In the genomic region with DNA sequence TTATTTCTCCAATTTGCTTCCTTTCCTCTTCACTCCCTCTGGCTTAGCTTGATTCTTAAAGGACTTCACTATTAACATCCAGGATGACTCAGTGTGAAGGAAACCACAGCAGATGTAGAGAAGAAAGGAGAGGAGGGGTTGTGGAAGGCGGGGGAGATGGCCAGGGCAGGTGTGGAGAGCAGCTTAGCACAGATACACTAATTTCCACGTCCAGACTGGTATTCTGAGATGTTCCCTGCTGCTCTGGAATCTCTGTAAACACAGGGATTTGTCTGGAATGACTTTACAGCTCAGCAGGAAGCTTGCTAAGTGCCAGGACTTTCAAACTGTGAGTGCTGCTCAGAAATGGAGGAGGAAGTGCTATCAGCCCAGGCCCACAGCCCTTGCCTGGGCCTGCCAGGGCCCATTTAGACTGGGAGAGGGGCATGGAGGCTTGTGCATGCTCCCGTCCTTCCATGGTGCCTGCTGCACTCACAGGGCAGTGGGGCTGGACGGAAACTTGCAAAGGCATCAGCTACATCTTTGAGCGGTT, we compare ENCODE assay signal across 8 cellular contexts.
DNase-seq lines count a peak whose midpoint lies in the region; ATAC-seq and TF ChIP-seq lines count a peak whose summit lies in the region.
"Had no signal": no experiment of that assay in that cellular context is flagged by ENCODE, and none has a peak within 500 bp of the region (broad histone marks: within the 10 kb centered on the region; RNA-seq: fewer than 3 reads in every experiment).

No MANE protein-coding gene starts in this region.

- H2AFZ ChIP-seq in H9 (ENCODE audit: low read length), result no peak overlapping the region

- DNase-seq in H9, result peak; percentile 88
- DNase-seq in NCI-H226, result peak; percentile 79
- DNase-seq in epidermal melanocyte (ENCODE audit: insufficient read length, low spot score), result peak; percentile 16
- peak; percentile 2 for DNase-seq in putamen (ENCODE audit: low spot score)
- no peak for DNase-seq in activated T-helper 1 cell treated with anti-CD3 and anti-CD28 coated beads, Interleukin-12 subunit alpha, Interleukin-12 subunit beta, Interleukin-2, Interleukin-4 antibody, amounts not matched to agents 30 ng/mL and 10 ng/mL and 1 ng/mL, durations not matched to agents 14 hours and 24 hours and 36 hours (ENCODE audit: low spot score)
- DNase-seq in aorta, result no peak

- peak overlapping the region; percentile 91 for H3K27ac ChIP-seq in H9 (ENCODE audit: insufficient read length, low read depth, low read length)
- no peak overlapping the region for H3K27ac ChIP-seq in aorta (ENCODE audit: low read depth in 1 of 2, low read length in 2 of 2)

- H3K4me1 ChIP-seq in H9 (ENCODE audit: insufficient read depth, low read length) (peaks cover 2% of the 10 kb centered on the region; the same call in 1 of the 2 replicates), aorta (ENCODE audit: control insufficient read depth in 1 of 2, insufficient read depth in 2 of 2, low read length in 2 of 2) (no peaks in the 10 kb centered on the region)

- H3K9me3 ChIP-seq in H9 (ENCODE audit: control insufficient read depth, low read depth, low read length) (no peaks in the 10 kb centered on the region), aorta (ENCODE audit: control insufficient read depth, low read length) (no peaks in the 10 kb centered on the region)

- H4K20me1 ChIP-seq in H9 (ENCODE audit: control insufficient read depth, insufficient read depth, insufficient read length), result no peaks in the 10 kb centered on the region

- no peak for TF ChIP-seq CTCF in H9 (conservative IDR thresholded peaks at IDR 0.05)

- no peak overlapping the region for H3K9ac ChIP-seq in H9 (ENCODE audit: extremely low read depth, insufficient read length, low read length)

- peaks cover 38 to 39% of the 10 kb centered on the region in 2 experiments for H3K4me1 Mint-ChIP-seq in H9
- no peaks in the 10 kb centered on the region for H3K4me1 Mint-ChIP-seq in activated T-helper 1 cell treated with anti-CD3 and anti-CD28 coated beads, Interleukin-12 subunit alpha, Interleukin-12 subunit beta, Interleukin-2, Interleukin-4 antibody, amounts not matched to agents 30 ng/mL and 10 ng/mL and 1 ng/mL, durations not matched to agents 14 hours and 24 hours and 36 hours (ENCODE audit: low read depth)

- intact Hi-C loops in activated T-helper 1 cell treated with anti-CD3 and anti-CD28 coated beads, Interleukin-12 subunit alpha, Interleukin-12 subunit beta, Interleukin-2, Interleukin-4 antibody, amounts not matched to agents 30 ng/mL and 10 ng/mL and 1 ng/mL, durations not matched to agents 14 hours and 24 hours and 36 hours (cut with micrococcal nuclease), result no loop called here
- intact Hi-C loops in aorta (cut with DNase I), result no loop called here

- H4K8ac ChIP-seq in H9 (replicated peaks; ENCODE audit: insufficient read length, low read depth, low read length), result no peak overlapping the region

- no peaks in the 10 kb centered on the region for H3K79me2 ChIP-seq in H9 (ENCODE audit: insufficient read depth, low read length)

- no peak overlapping the region for H3K56ac ChIP-seq in H9 (ENCODE audit: insufficient read length, low read depth, low read length)

- no peak overlapping the region for H3K4me2 ChIP-seq in H9 (ENCODE audit: insufficient read depth, insufficient read length, low read length)

- peak overlapping the region; percentile 5 to 51; a peak in 4 of 5 replicates for H3K4me3 Mint-ChIP-seq in H9
- H3K4me3 Mint-ChIP-seq in activated T-helper 1 cell treated with anti-CD3 and anti-CD28 coated beads, Interleukin-12 subunit alpha, Interleukin-12 subunit beta, Interleukin-2, Interleukin-4 antibody, amounts not matched to agents 30 ng/mL and 10 ng/mL and 1 ng/mL, durations not matched to agents 14 hours and 24 hours and 36 hours, result no peak overlapping the region
- H3K4me3 Mint-ChIP-seq: stimulated activated naive CD8-positive, alpha-beta T cell treated with anti-CD3 and anti-CD28 coated beads, Interleukin-15, Interleukin-2, amounts not matched to agents 100 ng/mL and 50 ng/mL, for 24 hours had no signal

- WGBS in H9 (ENCODE audit: extremely low coverage, insufficient read length, low lambda C conversion rate), result no CpG with 5 or more reads among the region's 5 CpGs
- 53 to 59% methylated on average over 4 to 5 of the region's 5 CpGs for WGBS in aorta, 2 donors

- no peak overlapping the region for H2BK20ac ChIP-seq in H9 (ENCODE audit: low read depth, low read length, poor library complexity, severe bottlenecking)

- no peak overlapping the region for H2BK12ac ChIP-seq in H9 (ENCODE audit: insufficient read length, low read depth, low read length)

- H4K91ac ChIP-seq in H9 (ENCODE audit: insufficient read length, low read depth, low read length), result no peak overlapping the region

- H3K27ac Mint-ChIP-seq in H9, result peak overlapping the region; percentile 93 to 99 (median 97)
- H3K27ac Mint-ChIP-seq in activated T-helper 1 cell treated with anti-CD3 and anti-CD28 coated beads, Interleukin-12 subunit alpha, Interleukin-12 subunit beta, Interleukin-2, Interleukin-4 antibody, amounts not matched to agents 30 ng/mL and 10 ng/mL and 1 ng/mL, durations not matched to agents 14 hours and 24 hours and 36 hours, result no peak overlapping the region
- H3K27ac Mint-ChIP-seq: stimulated activated naive CD8-positive, alpha-beta T cell treated with anti-CD3 and anti-CD28 coated beads, Interleukin-15, Interleukin-2, amounts not matched to agents 100 ng/mL and 50 ng/mL, for 24 hours had no signal

- H3K9me3 Mint-ChIP-seq in H9, result peaks cover 0 to 11% of the 10 kb centered on the region in 2 experiments; a peak in 3 of 5 replicates
- no peaks in the 10 kb centered on the region for H3K9me3 Mint-ChIP-seq in activated T-helper 1 cell treated with anti-CD3 and anti-CD28 coated beads, Interleukin-12 subunit alpha, Interleukin-12 subunit beta, Interleukin-2, Interleukin-4 antibody, amounts not matched to agents 30 ng/mL and 10 ng/mL and 1 ng/mL, durations not matched to agents 14 hours and 24 hours and 36 hours

- H2BK120ac ChIP-seq in H9 (ENCODE audit: low read depth, low read length, poor library complexity, severe bottlenecking), result no peak overlapping the region

- H3K4me3 ChIP-seq in aorta (ENCODE audit: low read length in 2 of 2), result no peak overlapping the region

- no peak overlapping the region for H2BK5ac ChIP-seq in H9 (ENCODE audit: insufficient read length, low read length)

- no peak overlapping the region for H3K18ac ChIP-seq in H9 (ENCODE audit: insufficient read length, low read depth, low read length)

- H3T11ph ChIP-seq in H9 (ENCODE audit: low read length), result no peak overlapping the region

- peaks cover 10 to 13% (median 11%) of the 10 kb centered on the region in 3 experiments for H3K36me3 Mint-ChIP-seq in H9 (ENCODE audit: insufficient read depth in 1 of 3, low read depth in 3 of 3)
- H3K36me3 Mint-ChIP-seq in activated T-helper 1 cell treated with anti-CD3 and anti-CD28 coated beads, Interleukin-12 subunit alpha, Interleukin-12 subunit beta, Interleukin-2, Interleukin-4 antibody, amounts not matched to agents 30 ng/mL and 10 ng/mL and 1 ng/mL, durations not matched to agents 14 hours and 24 hours and 36 hours (ENCODE audit: low read depth), result no peaks in the 10 kb centered on the region

- H3K14ac ChIP-seq in H9 (ENCODE audit: insufficient read depth, low read length), result no peak overlapping the region

- no peaks in the 10 kb centered on the region for H3K27me3 ChIP-seq in H9 (ENCODE audit: insufficient read depth, low read length)
- H3K27me3 ChIP-seq in aorta (ENCODE audit: control insufficient read depth in 1 of 2, insufficient read depth in 2 of 2, low read length in 1 of 2), result no peaks in the 10 kb centered on the region

- H2AK5ac ChIP-seq in H9 (ENCODE audit: insufficient read length, low read length), result no peak overlapping the region

- no peak overlapping the region for H3K23ac ChIP-seq in H9 (ENCODE audit: insufficient read length, low read depth, low read length)

- H3K4ac ChIP-seq in H9 (ENCODE audit: low read depth, low read length), result no peak overlapping the region

- H3K23me2 ChIP-seq in H9 (ENCODE audit: insufficient read length, low read depth, low read length, poor library complexity, severe bottlenecking), result no peaks in the 10 kb centered on the region

- H3K27me3 Mint-ChIP-seq in H9 (ENCODE audit: low read depth), result no peaks in the 10 kb centered on the region
- H3K27me3 Mint-ChIP-seq in activated T-helper 1 cell treated with anti-CD3 and anti-CD28 coated beads, Interleukin-12 subunit alpha, Interleukin-12 subunit beta, Interleukin-2, Interleukin-4 antibody, amounts not matched to agents 30 ng/mL and 10 ng/mL and 1 ng/mL, durations not matched to agents 14 hours and 24 hours and 36 hours (ENCODE audit: insufficient read depth), result no peaks in the 10 kb centered on the region
- H3K27me3 Mint-ChIP-seq: stimulated activated naive CD8-positive, alpha-beta T cell treated with anti-CD3 and anti-CD28 coated beads, Interleukin-15, Interleukin-2, amounts not matched to agents 100 ng/mL and 50 ng/mL, for 24 hours had no signal

- ATAC-seq in GM18870 (IDR thresholded peaks at IDR 0.05; ENCODE audit: unreplicated experiment) (no peak), aorta (ENCODE audit: low FRiP score) (no peak)

- no peak overlapping the region for H2BK15ac ChIP-seq in H9 (ENCODE audit: low read depth, low read length)

- H3K36me3 ChIP-seq in aorta (ENCODE audit: control insufficient read depth in 1 of 2, insufficient read depth in 2 of 2, low read length in 1 of 2), result no peaks in the 10 kb centered on the region

- H3K79me1 ChIP-seq in H9 (ENCODE audit: insufficient read depth, low read depth, low read length, poor library complexity, severe bottlenecking), result no peaks in the 10 kb centered on the region

- H4K5ac ChIP-seq in H9 (ENCODE audit: insufficient read length, low read depth, low read length), result no peak overlapping the region

Comparison
In these comparisons a context has a peak if more than half of its experiments do, and no peak if none do; other contexts are left out.
1. DNase-seq: peak in H9 (single experiment), NCI-H226 (single experiment), epidermal melanocyte (single experiment) and putamen (single experiment); none in activated T-helper 1 cell treated with anti-CD3 and anti-CD28 coated beads, Interleukin-12 subunit alpha, Interleukin-12 subunit beta, Interleukin-2, Interleukin-4 antibody, amounts not matched to agents 30 ng/mL and 10 ng/mL and 1 ng/mL, durations not matched to agents 14 hours and 24 hours and 36 hours (single experiment) and aorta (0 of 2).